In genomic region chr19:14247205-14247547, GRCh38 we compare ENCODE assay signal across 7 cellular contexts. TPM values are rescaled to one million over a fixed set of nuclear protein-coding genes. Genes with fewer than 3 reads are reported as not detected.
DNase-seq lines count a peak whose midpoint lies in the region; ATAC-seq, FAIRE-seq and TF ChIP-seq lines count a peak whose summit lies in the region.
"Not testable (repeated sequence)": the region's sequence is repeated elsewhere in the genome, so short reads cannot be mapped to it uniquely, and the experiment has no call there.

No MANE protein-coding gene starts in this region.

- H3K4me2 ChIP-seq in GM23338 (peak overlapping the region; percentile 83), Loucy (ENCODE audit: low read depth, low read length, poor library complexity, severe bottlenecking) (peak overlapping the region; percentile 50), hepatocyte (peak overlapping the region; percentile 96)
- not testable (repeated sequence) for H3K4me2 ChIP-seq in K562 (ENCODE audit: insufficient read depth, low read length)

- H3K4me3 ChIP-seq in GM23338 (peak overlapping the region; percentile 62), Loucy (ENCODE audit: low read length, poor library complexity, severe bottlenecking) (peak overlapping the region; percentile 75)
- H3K4me3 ChIP-seq in K562, hepatocyte: not testable (repeated sequence)

- not testable (repeated sequence) for TF ChIP-seq RAD21 in K562 (CRISPR knock-in tag; conservative IDR thresholded peaks at IDR 0.05 in 1 of 2, IDR thresholded peaks at IDR 0.05 in 1 of 2)

- not testable (repeated sequence) for H3K9me3 Mint-ChIP-seq in GM23338; activated B cell treated with CpG ODN at 0.5 μM for 24 hours; naive B cell; stimulated activated memory B cell treated with anti-CD40 and anti-IgM and Interleukin-4, amounts not matched to agents 10 μg/mL and 1 μg/mL and 100 μg/mL, for 72 hours

- H3K79me2 ChIP-seq in GM23338 (replicated peaks; ENCODE audit: insufficient read depth); Loucy (ENCODE audit: insufficient read depth, low read length); K562 (ENCODE audit: control insufficient read depth, insufficient read depth, low read length); hepatocyte: not testable (repeated sequence)

- BruUV-seq in K562 (replicated peaks; lab: Mats Ljungman, UMichigan) = not testable (repeated sequence)

- not testable (repeated sequence) for H3K4me1 ChIP-seq in GM23338 (ENCODE audit: insufficient read depth); Loucy (ENCODE audit: insufficient read depth, low read length, poor library complexity, severe bottlenecking)
- H3K4me1 ChIP-seq in K562 (replicated peaks in 1 of 2; ENCODE audit: control insufficient read depth in 2 of 2, insufficient read depth in 2 of 2, low read length in 2 of 2) = peaks cover 0 to 18% of the 10 kb centered on the region in 2 experiments; a peak in 2 of 5 replicates
- H3K4me1 ChIP-seq in hepatocyte (ENCODE audit: insufficient read depth) = peaks cover 15% of the 10 kb centered on the region

- not testable (repeated sequence) for H3K36me3 Mint-ChIP-seq in GM23338 (ENCODE audit: low read depth); activated B cell treated with CpG ODN at 0.5 μM for 24 hours (ENCODE audit: low read depth); naive B cell; stimulated activated memory B cell treated with anti-CD40 and anti-IgM and Interleukin-4, amounts not matched to agents 10 μg/mL and 1 μg/mL and 100 μg/mL, for 72 hours

- H3K27ac ChIP-seq in GM23338 (ENCODE audit: low read depth) = peak overlapping the region; percentile 100
- H3K27ac ChIP-seq in K562 (ENCODE audit: extremely low read depth, low read depth, low read length); hepatocyte: not testable (repeated sequence)

- POLR2A ChIA-PET in activated B cell treated with CpG ODN at 0.5 μM for 24 hours (lab: Charles Lee) = interaction anchor here (0.8 kb wide), 1 partner anchor 115 kb away, joined by 3 read pairs; no protein-coding TSS in a partner anchor
- POLR2A ChIA-PET in K562 (lab: Yijun Ruan, JAX) = interaction anchor here (0.6 kb wide), 1 partner anchor 22 kb away, joined by 3 read pairs; no protein-coding TSS in a partner anchor

- H3K9me3 ChIP-seq in Loucy (ENCODE audit: insufficient read depth, low read depth, low read length); K562 (replicated peaks; ENCODE audit: control insufficient read depth, insufficient read depth, low read depth, low read length); hepatocyte (ENCODE audit: low read depth): not testable (repeated sequence)

- CTCF ChIA-PET in activated B cell treated with CpG ODN at 0.5 μM for 24 hours (lab: Charles Lee); K562 (lab: Yijun Ruan, JAX; ENCODE audit: low intra/inter-chr PET ratio): not testable (repeated sequence)

- H3K27me3 Mint-ChIP-seq in GM23338 (ENCODE audit: insufficient read depth, low read depth, poor library complexity) = peaks cover 15% of the 10 kb centered on the region
- H3K27me3 Mint-ChIP-seq in activated B cell treated with CpG ODN at 0.5 μM for 24 hours; naive B cell; stimulated activated memory B cell treated with anti-CD40 and anti-IgM and Interleukin-4, amounts not matched to agents 10 μg/mL and 1 μg/mL and 100 μg/mL, for 72 hours: not testable (repeated sequence)

- peak overlapping the region; percentile 71 for H3K4me3 Mint-ChIP-seq in GM23338
- H3K4me3 Mint-ChIP-seq in activated B cell treated with CpG ODN at 0.5 μM for 24 hours = peak overlapping the region; percentile 50
- H3K4me3 Mint-ChIP-seq in naive B cell = peak overlapping the region; percentile 77 to 90 (median 82)
- peak overlapping the region; percentile 75 for H3K4me3 Mint-ChIP-seq in stimulated activated memory B cell treated with anti-CD40 and anti-IgM and Interleukin-4, amounts not matched to agents 10 μg/mL and 1 μg/mL and 100 μg/mL, for 72 hours

- TF ChIP-seq EP300 in K562 (IDR thresholded peaks at IDR 0.05; ENCODE audit: low read length) = not testable (repeated sequence)

- FAIRE-seq in K562 (lab: Jason Lieb, UNC) = not testable (repeated sequence)

- DNase-seq in GM23338 (ENCODE audit: low spot score); activated B cell treated with CpG ODN at 0.5 μM for 24 hours; K562 (ENCODE audit: extremely low read depth in 1 of 4, low spot score in 3 of 4); hepatocyte (ENCODE audit: low spot score); naive B cell: not testable (repeated sequence)

- WGBS in K562 (ENCODE audit: insufficient coverage, low coverage, missing lambda C conversion rate) = 21% methylated on average over 4 of the region's 6 CpGs
- 57% methylated on average over 6 of the region's 6 CpGs for WGBS in hepatocyte (ENCODE audit: low lambda C conversion rate, missing lambda C conversion rate)

- not testable (repeated sequence) for H4K20me1 ChIP-seq in GM23338 (replicated peaks; ENCODE audit: insufficient read depth); Loucy (ENCODE audit: insufficient read depth, low read length, poor library complexity, severe bottlenecking); K562 (replicated peaks; ENCODE audit: control insufficient read depth, insufficient read depth, low read length); hepatocyte (ENCODE audit: insufficient read depth, poor library complexity, severe bottlenecking)

- H3K36me3 ChIP-seq in GM23338 (ENCODE audit: insufficient read depth); Loucy (ENCODE audit: insufficient read depth, low read length); K562 (ENCODE audit: control insufficient read depth, insufficient read depth, low read length); hepatocyte (replicated peaks; ENCODE audit: insufficient read depth, low read depth): not testable (repeated sequence)

- H3K4me1 Mint-ChIP-seq in GM23338 (peaks cover 15% of the 10 kb centered on the region), activated B cell treated with CpG ODN at 0.5 μM for 24 hours (peaks cover 23% of the 10 kb centered on the region), naive B cell (peaks cover 6 to 20% (median 18%) of the 10 kb centered on the region in 3 donors)
- peaks cover 14% of the 10 kb centered on the region for H3K4me1 Mint-ChIP-seq in stimulated activated memory B cell treated with anti-CD40 and anti-IgM and Interleukin-4, amounts not matched to agents 10 μg/mL and 1 μg/mL and 100 μg/mL, for 72 hours

- not testable (repeated sequence) for H3K9ac ChIP-seq in Loucy (ENCODE audit: low read depth, low read length, poor library complexity, severe bottlenecking); K562 (ENCODE audit: insufficient read depth in 1 of 2, low read depth in 2 of 2, low read length in 2 of 2)

- TF ChIP-seq CTCF in GM23338 (conservative IDR thresholded peaks at IDR 0.05; ENCODE audit: low read depth in 2 of 2); Loucy (conservative IDR thresholded peaks at IDR 0.05; ENCODE audit: low read length); activated B cell treated with CpG ODN at 0.5 μM for 24 hours (IDR thresholded peaks at IDR 0.05); K562 (IDR thresholded peaks at IDR 0.05 in 2 of 3, conservative IDR thresholded peaks at IDR 0.05 in 1 of 3; ENCODE audit: insufficient read depth in 2 of 3, low read depth in 1 of 3, low read length in 3 of 3); hepatocyte (IDR thresholded peaks at IDR 0.05; ENCODE audit: poor library complexity): not testable (repeated sequence)

- H3F3A ChIP-seq in GM23338 (replicated peaks; ENCODE audit: low read depth); Loucy (ENCODE audit: low read depth): not testable (repeated sequence)

- TF ChIP-seq POLR2A in K562 (conservative IDR thresholded peaks at IDR 0.05) = not testable (repeated sequence)

- H3K9me1 ChIP-seq in K562 (ENCODE audit: control insufficient read depth, insufficient read depth, low read length) = not testable (repeated sequence)

- in situ Hi-C loops in K562 (cut with MboI) = not testable (repeated sequence)

- H3K27ac Mint-ChIP-seq in GM23338 = peak overlapping the region; percentile 90
- not testable (repeated sequence) for H3K27ac Mint-ChIP-seq in activated B cell treated with CpG ODN at 0.5 μM for 24 hours; naive B cell; stimulated activated memory B cell treated with anti-CD40 and anti-IgM and Interleukin-4, amounts not matched to agents 10 μg/mL and 1 μg/mL and 100 μg/mL, for 72 hours

- not testable (repeated sequence) for ATAC-seq in GM23338; activated B cell treated with CpG ODN at 0.5 μM for 24 hours (ENCODE audit: low read depth); K562; naive B cell (ENCODE audit: low read depth in 2 of 2); stimulated activated memory B cell treated with anti-CD40 and anti-IgM and Interleukin-4, amounts not matched to agents 10 μg/mL and 1 μg/mL and 100 μg/mL, for 72 hours

- intact Hi-C loops in activated B cell treated with CpG ODN at 0.5 μM for 24 hours (cut with micrococcal nuclease); K562 (cut with micrococcal nuclease): not testable (repeated sequence)

- not testable (repeated sequence) for H3K9me2 ChIP-seq in GM23338 (ENCODE audit: insufficient read depth); Loucy (replicated peaks; ENCODE audit: low read depth, low read length); hepatocyte (replicated peaks; ENCODE audit: insufficient read depth)

- H2AFZ ChIP-seq in GM23338; Loucy (ENCODE audit: low read length); hepatocyte: not testable (repeated sequence)
- H2AFZ ChIP-seq in K562 (ENCODE audit: low read depth, low read length) = 0 out of 2 replicates have a peak overlapping the region, but pooled peaks have one; percentile 55

- H3K27me3 ChIP-seq in GM23338 (ENCODE audit: insufficient read depth); Loucy (ENCODE audit: insufficient read depth, low read length, poor library complexity, severe bottlenecking); K562 (ENCODE audit: control insufficient read depth in 2 of 2, insufficient read depth in 2 of 2, low read length in 2 of 2); hepatocyte: not testable (repeated sequence)

RNA-seq across cellular contexts. Expression of gene ADGRL1, which starts 41.2 kb away (rescaled TPM):
- 84.0 and 100 TPM in 2 replicates for total RNA-seq in GM23338 (2014; rRNA removed; shearing (Covaris generic))
- polyA plus RNA-seq in GM23338 (2016; fragmentation: Nextera tagmentation; extraction: Ambion mirVana) (20.6 and 21.8 TPM in 2 replicates), K562 (2011; rRNA removed) (8.6 and 14.7 TPM in 2 replicates), K562 (2014; fragmentation: Illumina TruSeq; extraction: Trizol) (10.8 and 16.6 TPM in 2 replicates), K562 (2014; fragmentation: Nextera tagmentation; extraction: Ambion mirVana) (under 1 TPM; 0.14 to 0.27 TPM), K562 (2014; rRNA removed) (12.6 and 20.3 TPM in 2 replicates), hepatocyte (11.9 and 16.3 TPM in 2 replicates), naive B cell (ENCODE audit: low read depth in 6 of 6) (not detected)
- total RNA-seq in activated B cell treated with CpG ODN at 0.5 μM for 24 hours (1.4 and 2.7 TPM in 2 replicates), K562 (2014; rRNA removed) (10.9 TPM in 2 replicates), K562 (2014; rRNA removed; fragmentation: Illumina TruSeq; extraction: Trizol) (2.8 and 3.3 TPM in 2 replicates), K562 (2015; rRNA removed; fragmentation: Illumina TruSeq; extraction: Trizol) (6.7 and 7.6 TPM in 2 replicates), K562 (2021) (33.2 and 37.0 TPM in 2 replicates), hepatocyte (11.5 and 16.9 TPM in 2 replicates)
- 52.8 and 150 TPM in 2 replicates for total RNA-seq in K562 (2011; cell fraction: chromatin; rRNA removed; ENCODE audit: low replicate concordance)
- 73.8 and 77.4 TPM in 2 replicates for total RNA-seq in K562 (2011; cell fraction: nucleolus; rRNA removed)
- total RNA-seq in K562 (2011; cell fraction: nucleoplasm; rRNA removed) = 64.1 and 80.0 TPM in 2 replicates
- polyA plus RNA-seq in K562 (2011; cell fraction: cytosol; rRNA removed) = 10.0 and 19.9 TPM in 2 replicates
- 50.7 and 75.0 TPM in 2 replicates for polyA plus RNA-seq in K562 (2011; cell fraction: nucleus; rRNA removed)
- polyA plus RNA-seq in K562 (2012) = 12.4 and 16.3 TPM in 2 replicates
- polyA minus RNA-seq in K562 (2011; rRNA and poly(A)+ RNA removed) = 9.3 and 13.3 TPM in 2 replicates
- 31.3 and 46.7 TPM in 2 replicates for polyA minus RNA-seq in K562 (2011; cell fraction: cytosol; rRNA and poly(A)+ RNA removed)
- polyA minus RNA-seq in K562 (2011; cell fraction: nucleus; rRNA and poly(A)+ RNA removed) = 17.5 and 24.1 TPM in 2 replicates
